Comparison of ENCODE assay signal across 8 cellular contexts in genomic region chr3:71512000-71512399, GRCh38.
DNase-seq lines count a peak whose midpoint lies in the region; ATAC-seq and TF ChIP-seq lines count a peak whose summit lies in the region.

No MANE protein-coding gene starts in this region.

- H3K4me2 ChIP-seq in PC-3 (ENCODE audit: low read length): no peak overlapping the region

- H3K4me1 ChIP-seq in PC-3 (ENCODE audit: insufficient read depth, low read length) (peaks cover 13% of the 10 kb centered on the region), endodermal cell (ENCODE audit: control insufficient read depth, insufficient read depth, low read length) (peaks cover 13% of the 10 kb centered on the region)

- H3F3A ChIP-seq in PC-3 (ENCODE audit: low read length, unreplicated experiment): no peaks in the 10 kb centered on the region

- WGBS in endodermal cell (ENCODE audit: insufficient coverage in 1 of 2, insufficient read length in 1 of 2), 2 experiments: 64 to 71% methylated on average over 3 of the region's 3 CpGs

- ATAC-seq in GM19463 (IDR thresholded peaks at IDR 0.05; ENCODE audit: unreplicated experiment): peak; percentile 72
- ATAC-seq in PC-3: no peak
- ATAC-seq in HG02973 (IDR thresholded peaks at IDR 0.05; ENCODE audit: unreplicated experiment): no peak
- no peak for ATAC-seq in HG03460 (IDR thresholded peaks at IDR 0.05; ENCODE audit: unreplicated experiment)

- no peaks in the 10 kb centered on the region for H3K36me3 Mint-ChIP-seq in endodermal cell (ENCODE audit: low read depth)

- no peaks in the 10 kb centered on the region for H3K27me3 ChIP-seq in PC-3 (ENCODE audit: low read length)
- no peaks in the 10 kb centered on the region for H3K27me3 ChIP-seq in endodermal cell (ENCODE audit: control insufficient read depth, insufficient read depth, low read length, poor library complexity, severe bottlenecking)

- TF ChIP-seq CTCF in PC-3 (conservative IDR thresholded peaks at IDR 0.05; ENCODE audit: low read depth, low read length): peak; percentile 44; the same call in 1 of the 2 replicates
- TF ChIP-seq CTCF in endodermal cell (conservative IDR thresholded peaks at IDR 0.05): peak; percentile 76

- CTCF ChIA-PET in PC-3 (lab: Charles Lee): no interaction called here

- no peaks in the 10 kb centered on the region for H3K36me3 ChIP-seq in PC-3 (ENCODE audit: low read depth, low read length)
- no peaks in the 10 kb centered on the region for H3K36me3 ChIP-seq in endodermal cell (ENCODE audit: control insufficient read depth, insufficient read depth, low read length)

- no peaks in the 10 kb centered on the region for H3K27me3 Mint-ChIP-seq in endodermal cell (ENCODE audit: insufficient read depth)

- H2AFZ ChIP-seq in PC-3 (ENCODE audit: low read length): no peak overlapping the region

- H3K9ac ChIP-seq in PC-3 (ENCODE audit: low read length) (no peak overlapping the region), endodermal cell (ENCODE audit: extremely low read depth, low read length, poor library complexity, severe bottlenecking) (no peak overlapping the region)

- H3K27ac ChIP-seq in PC-3 (ENCODE audit: low read length) (no peak overlapping the region), endodermal cell (ENCODE audit: low read depth, low read length) (no peak overlapping the region)

- intact Hi-C loops in PC-3 (cut with micrococcal nuclease): no loop called here

- H3K9me2 ChIP-seq in PC-3 (replicated peaks; ENCODE audit: low read length): no peaks in the 10 kb centered on the region

- peaks cover 29% of the 10 kb centered on the region for H3K4me1 Mint-ChIP-seq in endodermal cell

- H3K9me3 ChIP-seq in PC-3 (ENCODE audit: low read length) (no peaks in the 10 kb centered on the region), endodermal cell (ENCODE audit: control insufficient read depth, low read length) (no peaks in the 10 kb centered on the region)

- H3K9me3 Mint-ChIP-seq in endodermal cell: no peaks in the 10 kb centered on the region

- H3K4me3 ChIP-seq in PC-3 (ENCODE audit: low read length) (no peak overlapping the region), endodermal cell (ENCODE audit: low read length) (no peak overlapping the region)

- POLR2A ChIA-PET in PC-3 (lab: Charles Lee; ENCODE audit: unreplicated experiment): no interaction called here

- no peak overlapping the region for H3K4me3 Mint-ChIP-seq in endodermal cell

- no TSS peak for BruUV-seq in PC-3 (replicated peaks; lab: Mats Ljungman, UMichigan)

- H3K79me2 ChIP-seq in PC-3 (ENCODE audit: low read length): no peaks in the 10 kb centered on the region

- H4K20me1 ChIP-seq in PC-3 (ENCODE audit: low read length): no peaks in the 10 kb centered on the region

- H3K27ac Mint-ChIP-seq in endodermal cell: no peak overlapping the region

- peak; percentile 45 for DNase-seq in CD1c-positive myeloid dendritic cell (ENCODE audit: extremely low spot score)
- peak; percentile 22 for DNase-seq in PC-3
- DNase-seq in endodermal cell: peak; percentile 73
- DNase-seq in cerebellar cortex (ENCODE audit: low spot score): no peak
- no peak for DNase-seq in NCI-H1436 treated with DMSO at 0.1 percent for 48 hours (lab: John Stamatoyannopoulos, UW)

Comparison
In these comparisons a context has a peak if more than half of its experiments do, and no peak if none do; other contexts are left out.
1. DNase-seq: peak in CD1c-positive myeloid dendritic cell (single experiment), PC-3 (single experiment) and endodermal cell (single experiment); none in cerebellar cortex (single experiment) and NCI-H1436 treated with DMSO at 0.1 percent for 48 hours (single experiment).